In genomic region chr9:4269872-4270271, GRCh38 we compare ENCODE assay signal across 17 cellular contexts. TPM values are rescaled to one million over a fixed set of nuclear protein-coding genes. Genes with fewer than 3 reads are reported as not detected.
A peak's percentile ranks its signal among the peaks of the same experiment; 100 is the strongest.
DNase-seq lines count a peak whose midpoint lies in the region; ATAC-seq, FAIRE-seq and TF ChIP-seq lines count a peak whose summit lies in the region.
"Had no signal": no experiment of that assay in that cellular context is flagged by ENCODE, and none has a peak within 500 bp of the region (broad histone marks: within the 10 kb centered on the region; RNA-seq: fewer than 3 reads in every experiment).

No MANE protein-coding gene starts in this region.

- H3K14ac ChIP-seq in trophoblast cell (ENCODE audit: low read length): no peak overlapping the region

- DNase-seq in H54 (ENCODE audit: insufficient read length, low spot score): no peak
- peak; percentile 77 for DNase-seq in NCI-H226
- DNase-seq in amniotic epithelial cell (ENCODE audit: low read depth): peak; percentile 65
- peak; percentile 48 to 70 for DNase-seq in trophoblast cell
- no peak for DNase-seq in activated CD8-positive, alpha-beta T cell treated with anti-CD3 and anti-CD28 coated beads for 36 hours
- no peak for DNase-seq in stimulated activated CD4-positive, alpha-beta T cell treated with anti-CD3 and anti-CD28 coated beads, Interleukin-4, amount 100 ng/mL, for 1 hour
- no peak for DNase-seq in central memory CD4-positive, alpha-beta T cell
- DNase-seq: BE2C; CD4-positive, alpha-beta memory T cell; COR-L47; DMS153; GM23248 had no signal

- H3K27me3 ChIP-seq in trophoblast cell (ENCODE audit: insufficient read depth, low read length): no peaks in the 10 kb centered on the region
- H3K27me3 ChIP-seq: BE2C had no signal

- no peak overlapping the region for H3K4me3 ChIP-seq in trophoblast cell (ENCODE audit: low read depth, low read length)
- H3K4me3 ChIP-seq: A549, GM23248, HAP-1 had no signal

- peaks cover 6% of the 10 kb centered on the region for H3K27me3 Mint-ChIP-seq in activated CD8-positive, alpha-beta T cell treated with anti-CD3 and anti-CD28 coated beads for 36 hours

- H3K4me1 Mint-ChIP-seq in activated CD8-positive, alpha-beta T cell treated with anti-CD3 and anti-CD28 coated beads for 36 hours (ENCODE audit: low read depth): no peaks in the 10 kb centered on the region
- H3K4me1 Mint-ChIP-seq: CD4-positive, alpha-beta memory T cell; IgD-negative memory B cell had no signal

- no peaks in the 10 kb centered on the region for H3K36me3 Mint-ChIP-seq in activated CD8-positive, alpha-beta T cell treated with anti-CD3 and anti-CD28 coated beads for 36 hours (ENCODE audit: low read depth)
- H3K36me3 Mint-ChIP-seq: CD4-positive, alpha-beta memory T cell; IgD-negative memory B cell had no signal

- H4K8ac ChIP-seq in trophoblast cell (ENCODE audit: low read depth, low read length): no peak overlapping the region

- peak overlapping the region; percentile 43 for H3K27ac ChIP-seq in trophoblast cell (ENCODE audit: low read depth, low read length)
- H3K27ac ChIP-seq: A549, C4-2B, GM23248 had no signal

- no peaks in the 10 kb centered on the region for H3K9me3 Mint-ChIP-seq in activated CD8-positive, alpha-beta T cell treated with anti-CD3 and anti-CD28 coated beads for 36 hours
- H3K9me3 Mint-ChIP-seq: IgD-negative memory B cell had no signal

- intact Hi-C loops in activated CD8-positive, alpha-beta T cell treated with anti-CD3 and anti-CD28 coated beads for 36 hours (cut with micrococcal nuclease): no loop called here

- no peak for TF ChIP-seq POLR2A in H54 (IDR thresholded peaks at IDR 0.05; ENCODE audit: low read depth, low read length)

- H2BK5ac ChIP-seq in trophoblast cell (ENCODE audit: low read depth, low read length, poor library complexity): no peak overlapping the region

- H3K79me2 ChIP-seq in trophoblast cell (ENCODE audit: control insufficient read depth, insufficient read depth, low read length, poor library complexity): no peaks in the 10 kb centered on the region

- no peak overlapping the region for H2BK120ac ChIP-seq in trophoblast cell (ENCODE audit: insufficient read depth, low read length, poor library complexity)

- H3K4me3 Mint-ChIP-seq in activated CD8-positive, alpha-beta T cell treated with anti-CD3 and anti-CD28 coated beads for 36 hours: no peak overlapping the region
- H3K4me3 Mint-ChIP-seq: CD4-positive, alpha-beta memory T cell; IgD-negative memory B cell had no signal

- H2AK5ac ChIP-seq in trophoblast cell (ENCODE audit: low read length): no peak overlapping the region

- POLR2A ChIA-PET in activated CD8-positive, alpha-beta T cell treated with anti-CD3 and anti-CD28 coated beads for 36 hours (lab: Charles Lee): no interaction called here

- no peak overlapping the region for H2BK12ac ChIP-seq in trophoblast cell (ENCODE audit: low read length)

- no peak overlapping the region for H3K23ac ChIP-seq in trophoblast cell (ENCODE audit: low read length)

- peak; percentile 50 for FAIRE-seq in H54 (lab: Jason Lieb, UNC)
- FAIRE-seq: A549, D721Med had no signal

- H3K79me1 ChIP-seq in trophoblast cell (ENCODE audit: low read length): peaks cover 3% of the 10 kb centered on the region

- H3K9me3 ChIP-seq in trophoblast cell (ENCODE audit: insufficient read depth, low read depth, low read length): no peaks in the 10 kb centered on the region
- H3K9me3 ChIP-seq: A549, BE2C, HAP-1 had no signal

- H4K12ac ChIP-seq in trophoblast cell (ENCODE audit: low read depth, low read length): no peak overlapping the region

- H3K4me1 ChIP-seq in trophoblast cell (ENCODE audit: control insufficient read depth in 1 of 2, insufficient read depth in 2 of 2, low read length in 2 of 2): peaks cover 6 to 8% of the 10 kb centered on the region in 2 experiments
- H3K4me1 ChIP-seq: A549, BE2C had no signal

- no peak overlapping the region for H2AFZ ChIP-seq in trophoblast cell (ENCODE audit: insufficient read depth, low read length, poor library complexity)
- H2AFZ ChIP-seq: GM23248 had no signal

- H3K36me3 ChIP-seq in trophoblast cell (ENCODE audit: control insufficient read depth in 1 of 2, insufficient read depth in 2 of 2, low read length in 2 of 2): no peaks in the 10 kb centered on the region
- H3K36me3 ChIP-seq: BE2C, HAP-1 had no signal

- no peak for TF ChIP-seq CTCF in activated CD8-positive, alpha-beta T cell treated with anti-CD3 and anti-CD28 coated beads for 36 hours (IDR thresholded peaks at IDR 0.05)

- H3K4ac ChIP-seq in trophoblast cell (ENCODE audit: low read depth, low read length): no peak overlapping the region

- no peak overlapping the region for H3K9ac ChIP-seq in trophoblast cell (ENCODE audit: low read length)
- H3K9ac ChIP-seq: GM23248 had no signal

- H3K4me2 ChIP-seq in trophoblast cell (ENCODE audit: low read length): no peak overlapping the region
- H3K4me2 ChIP-seq: A549 had no signal

- H3K18ac ChIP-seq in trophoblast cell (ENCODE audit: low read length): no peak overlapping the region

- no peak overlapping the region for H3K27ac Mint-ChIP-seq in activated CD8-positive, alpha-beta T cell treated with anti-CD3 and anti-CD28 coated beads for 36 hours
- H3K27ac Mint-ChIP-seq: IgD-negative memory B cell had no signal

- H4K91ac ChIP-seq in trophoblast cell (ENCODE audit: low read depth, low read length): no peak overlapping the region

- no CpG with 5 or more reads among the region's 1 CpG for WGBS in trophoblast cell (ENCODE audit: extremely low coverage, insufficient coverage, insufficient read length)

- CTCF ChIA-PET in activated CD8-positive, alpha-beta T cell treated with anti-CD3 and anti-CD28 coated beads for 36 hours (lab: Charles Lee): no interaction called here

- ATAC-seq in activated CD8-positive, alpha-beta T cell treated with anti-CD3 and anti-CD28 coated beads for 36 hours: no peak
- ATAC-seq: A549 had no signal

RNA-seq across cellular contexts. Expression of gene GLIS3, which starts 30.0 kb away (rescaled TPM):
- polyA plus RNA-seq in trophoblast cell (2013): 6.1 and 6.3 TPM in 2 replicates
- total RNA-seq in activated CD8-positive, alpha-beta T cell treated with anti-CD3 and anti-CD28 coated beads for 36 hours: 1 to 10 TPM; 1.5 to 2.1 TPM
- polyA plus RNA-seq: IgD-negative memory B cell had no signal

Comparison
In these comparisons a context has a peak if more than half of its experiments do, and no peak if none do; other contexts are left out.
1. DNase-seq: peak in NCI-H226 (single experiment), amniotic epithelial cell (single experiment) and trophoblast cell (2 of 2); none in H54 (single experiment), activated CD8-positive, alpha-beta T cell treated with anti-CD3 and anti-CD28 coated beads for 36 hours (single experiment), stimulated activated CD4-positive, alpha-beta T cell treated with anti-CD3 and anti-CD28 coated beads, Interleukin-4, amount 100 ng/mL, for 1 hour (single experiment) and central memory CD4-positive, alpha-beta T cell (single experiment).